ENCODE assay signal across 1 cellular context in the genomic region with DNA sequence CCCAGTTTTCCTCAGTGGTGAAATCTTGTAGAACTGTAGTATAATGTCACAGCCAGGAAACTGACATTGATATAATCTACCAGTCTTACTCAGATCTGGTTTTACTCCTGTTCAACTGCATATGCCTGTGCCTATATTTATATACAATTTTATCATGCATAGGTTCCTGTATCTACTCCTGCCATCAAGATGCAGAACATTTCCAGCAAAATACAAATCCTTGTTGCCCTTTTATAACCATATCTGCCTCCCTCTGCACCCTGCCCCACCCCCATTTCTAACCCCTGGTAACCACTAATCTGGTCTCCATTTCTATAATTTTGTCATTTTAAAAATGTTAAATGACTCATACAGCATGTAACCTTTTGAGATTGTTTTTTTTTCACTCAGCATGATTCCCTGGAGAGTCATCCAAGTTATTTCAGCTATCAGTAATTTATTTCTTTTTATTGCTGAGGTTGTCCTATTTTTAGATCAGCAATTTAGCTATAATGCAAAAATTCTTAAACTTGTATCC.
TF ChIP-seq lines count a peak whose summit lies in the region.

No MANE protein-coding gene starts in this region.

TF ChIP-seq in K562, 482 proteins besides CTCF, POLR2A, EP300 and RAD21:
- TF ChIP-seq ZNF316 (IDR thresholded peaks at IDR 0.05) (peak; percentile 39), MAFG (tag; conservative IDR thresholded peaks at IDR 0.05) (0 out of 2 replicates have a peak, but pooled peaks have one; percentile 18), SNIP1 (IDR thresholded peaks at IDR 0.05; ENCODE audit: low read depth) (no peak), C11orf30 (IDR thresholded peaks at IDR 0.05; ENCODE audit: low read depth) (0 out of 2 replicates have a peak, but pooled peaks have one; percentile 15)
- TF ChIP-seq, protein P1, sequence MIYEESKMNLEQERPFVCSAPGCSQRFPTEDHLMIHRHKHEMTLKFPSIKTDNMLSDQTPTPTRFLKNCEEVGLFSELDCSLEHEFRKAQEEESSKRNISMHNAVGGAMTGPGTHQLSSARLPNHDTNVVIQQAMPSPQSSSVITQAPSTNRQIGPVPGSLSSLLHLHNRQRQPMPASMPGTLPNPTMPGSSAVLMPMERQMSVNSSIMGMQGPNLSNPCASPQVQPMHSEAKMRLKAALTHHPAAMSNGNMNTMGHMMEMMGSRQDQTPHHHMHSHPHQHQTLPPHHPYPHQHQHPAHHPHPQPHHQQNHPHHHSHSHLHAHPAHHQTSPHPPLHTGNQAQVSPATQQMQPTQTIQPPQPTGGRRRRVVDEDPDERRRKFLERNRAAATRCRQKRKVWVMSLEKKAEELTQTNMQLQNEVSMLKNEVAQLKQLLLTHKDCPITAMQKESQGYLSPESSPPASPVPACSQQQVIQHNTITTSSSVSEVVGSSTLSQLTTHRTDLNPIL (CRISPR knock-in tag; IDR thresholded peaks at IDR 0.05) = no peak
